In genomic region chr6:35328108-35328723, GRCh38 we compare ENCODE assay signal across 16 cellular contexts. TPM values are rescaled to one million over a fixed set of nuclear protein-coding genes. Genes with fewer than 3 reads are reported as not detected.
A peak's percentile ranks its signal among the peaks of the same experiment; 100 is the strongest.
DNase-seq lines count a peak whose midpoint lies in the region; ATAC-seq and TF ChIP-seq lines count a peak whose summit lies in the region.
"Had no signal": no experiment of that assay in that cellular context is flagged by ENCODE, and none has a peak within 500 bp of the region (broad histone marks: within the 10 kb centered on the region; RNA-seq: fewer than 3 reads in every experiment).

No MANE protein-coding gene starts in this region.

- H3K4me2 ChIP-seq in HCT116 (ENCODE audit: low read length), result no peak overlapping the region
- no peak overlapping the region for H3K4me2 ChIP-seq in osteoblast (ENCODE audit: insufficient read depth, low read length)

- peaks cover 35% of the 10 kb centered on the region for H3K36me3 Mint-ChIP-seq in activated T-helper 17 cell treated with anti-CD3 and anti-CD28 coated beads, Interleukin-2, amount 50 U/mL, for 72 hours (ENCODE audit: low read depth)
- H3K36me3 Mint-ChIP-seq in natural killer cell, result peaks cover 4% of the 10 kb centered on the region
- H3K36me3 Mint-ChIP-seq: mesothelial cell of epicardium had no signal

- DNase-seq in NCI-H2227 (lab: John Stamatoyannopoulos, UW; ENCODE audit: unreplicated experiment) (peak; percentile 16), NCI-H2227 treated with DMSO at 0.1 percent for 48 hours (lab: John Stamatoyannopoulos, UW) (no peak), HCT116 (ENCODE audit: low read depth, low spot score) (no peak), natural killer cell (no peak), MV-4-11 (lab: John Stamatoyannopoulos, UW) (no peak), osteoblast (ENCODE audit: insufficient read length, low spot score, missing footprints) (no peak), KG1 (lab: John Stamatoyannopoulos, UW) (no peak)

- CTCF ChIA-PET in HCT116 (lab: Charles Lee), result interaction anchor here (0.8 to 1.7 kb wide), 4 partner anchors 13 to 121 kb away, joined by 3 to 7 read pairs (median 4); partner anchors contain the start of gene DEF6

- H3K27ac ChIP-seq in HCT116 (ENCODE audit: low read depth, low read length), result no peak overlapping the region
- H3K27ac ChIP-seq in osteoblast (ENCODE audit: low read depth, low read length), result no peak overlapping the region
- H3K27ac ChIP-seq: body of pancreas, esophagus muscularis mucosa, heart left ventricle, SJCRH30, tibial nerve had no signal

- no peaks in the 10 kb centered on the region for H4K20me1 ChIP-seq in HCT116 (ENCODE audit: insufficient read depth)
- no peaks in the 10 kb centered on the region for H4K20me1 ChIP-seq in osteoblast (ENCODE audit: insufficient read depth, low read length)

- TF ChIP-seq CTCF in HCT116 (IDR thresholded peaks at IDR 0.05 in 2 of 3, conservative IDR thresholded peaks at IDR 0.05 in 1 of 3; ENCODE audit: borderline replicate concordance in 1 of 3, insufficient read depth in 1 of 3, low read depth in 2 of 3, low read length in 2 of 3), result no peak
- TF ChIP-seq CTCF in natural killer cell (IDR thresholded peaks at IDR 0.05), result no peak
- TF ChIP-seq CTCF in osteoblast (IDR thresholded peaks at IDR 0.05; ENCODE audit: extremely low read depth, low read depth, low read length), result no peak

- H3K27me3 Mint-ChIP-seq in activated T-helper 17 cell treated with anti-CD3 and anti-CD28 coated beads, Interleukin-2, amount 50 U/mL, for 72 hours, result no peaks in the 10 kb centered on the region
- H3K27me3 Mint-ChIP-seq in natural killer cell (ENCODE audit: low read depth in 2 of 2), result no peaks in the 10 kb centered on the region
- H3K27me3 Mint-ChIP-seq: IgD-negative memory B cell had no signal

- H2AFZ ChIP-seq in HCT116 (ENCODE audit: low read depth, low read length, poor library complexity, severe bottlenecking) (no peak overlapping the region), osteoblast (ENCODE audit: low read length) (no peak overlapping the region)

- H3K9me2 ChIP-seq in HCT116 (ENCODE audit: insufficient read depth), result no peaks in the 10 kb centered on the region

- peak overlapping the region; percentile 62 for H3K4me3 Mint-ChIP-seq in activated T-helper 17 cell treated with anti-CD3 and anti-CD28 coated beads, Interleukin-2, amount 50 U/mL, for 72 hours
- H3K4me3 Mint-ChIP-seq in natural killer cell, result no peak overlapping the region
- H3K4me3 Mint-ChIP-seq: mesothelial cell of epicardium had no signal

- H3K27me3 ChIP-seq in HCT116 (ENCODE audit: insufficient read depth, low read length) (no peaks in the 10 kb centered on the region), osteoblast (ENCODE audit: insufficient read depth, low read length) (no peaks in the 10 kb centered on the region)
- H3K27me3 ChIP-seq: body of pancreas, heart left ventricle, SJCRH30, tibial nerve had no signal

- H3K36me3 ChIP-seq in HCT116 (ENCODE audit: control insufficient read depth in 1 of 2, insufficient read depth in 2 of 2, low read length in 2 of 2) (no peaks in the 10 kb centered on the region), osteoblast (ENCODE audit: insufficient read depth, low read length) (no peaks in the 10 kb centered on the region)
- H3K36me3 ChIP-seq: esophagus muscularis mucosa, SJCRH30, tibial nerve had no signal

- H3K4me1 ChIP-seq in HCT116 (ENCODE audit: control insufficient read depth in 1 of 2, insufficient read depth in 2 of 2, low read length in 2 of 2) (peaks cover 4 to 22% of the 10 kb centered on the region in 2 experiments; a peak in 3 of 4 replicates), osteoblast (ENCODE audit: insufficient read depth, low read length) (no peaks in the 10 kb centered on the region)
- H3K4me1 ChIP-seq: body of pancreas, esophagus muscularis mucosa, SJCRH30, tibial nerve had no signal

- POLR2A ChIA-PET in HCT116 (lab: Charles Lee), result interaction anchor here (0.7 kb wide), 1 partner anchor 962 kb away, joined by 3 read pairs; no protein-coding TSS in a partner anchor

- RAD21 ChIA-PET in HCT116 (lab: Charles Lee; ENCODE audit: low non-redundant PET in 1 of 2, low total read pairs in 2 of 2, uncharacterized antibody in 2 of 2, unreplicated experiment in 2 of 2), result interaction anchor here in 1 of 2 experiments (1.3 kb wide), 1 partner anchor 121 kb away, joined by 4 read pairs; no protein-coding TSS in a partner anchor

- H3K9me3 Mint-ChIP-seq in activated T-helper 17 cell treated with anti-CD3 and anti-CD28 coated beads, Interleukin-2, amount 50 U/mL, for 72 hours, result no peaks in the 10 kb centered on the region
- peaks cover 0 to 3% of the 10 kb centered on the region in 2 donors for H3K9me3 Mint-ChIP-seq in natural killer cell
- H3K9me3 Mint-ChIP-seq: IgD-negative memory B cell had no signal

- no peak for TF ChIP-seq POLR2A in HCT116 (IDR thresholded peaks at IDR 0.05; ENCODE audit: borderline replicate concordance, extremely low read depth, insufficient read depth, insufficient read length)

- ATAC-seq in HCT116 (no peak), natural killer cell (no peak)
- ATAC-seq in activated T-helper 17 cell treated with anti-CD3 and anti-CD28 coated beads, Interleukin-2, amount 50 U/mL, for 72 hours (replicated peaks), result peak; percentile 47

- BruUV-seq in HCT116 (replicated peaks; lab: Mats Ljungman, UMichigan), result no TSS peak

- H3K79me2 ChIP-seq in HCT116 (ENCODE audit: insufficient read depth, low read length) (no peaks in the 10 kb centered on the region), osteoblast (ENCODE audit: insufficient read depth, low read length) (no peaks in the 10 kb centered on the region)

- no peak overlapping the region for H3K9ac ChIP-seq in HCT116 (ENCODE audit: low read length)

- H3K9me3 ChIP-seq in HCT116 (ENCODE audit: control insufficient read depth in 1 of 2, insufficient read depth in 1 of 2, low read depth in 1 of 2, low read length in 2 of 2) (no peaks in the 10 kb centered on the region), osteoblast (ENCODE audit: low read depth, low read length) (no peaks in the 10 kb centered on the region)
- H3K9me3 ChIP-seq: body of pancreas, Caco-2, esophagus muscularis mucosa, heart left ventricle, SJCRH30, tibial nerve had no signal

- peak overlapping the region; percentile 92 for H3K27ac Mint-ChIP-seq in activated T-helper 17 cell treated with anti-CD3 and anti-CD28 coated beads, Interleukin-2, amount 50 U/mL, for 72 hours
- peak overlapping the region; percentile 25 to 82 for H3K27ac Mint-ChIP-seq in natural killer cell
- H3K27ac Mint-ChIP-seq: mesothelial cell of epicardium had no signal

- peaks cover 22% of the 10 kb centered on the region for H3K4me1 Mint-ChIP-seq in activated T-helper 17 cell treated with anti-CD3 and anti-CD28 coated beads, Interleukin-2, amount 50 U/mL, for 72 hours
- H3K4me1 Mint-ChIP-seq in natural killer cell, result peaks cover 11% of the 10 kb centered on the region in 2 donors

- TF ChIP-seq RAD21 in HCT116 (IDR thresholded peaks at IDR 0.05; ENCODE audit: low read depth), result no peak

- intact Hi-C loops in HCT116 (cut with micrococcal nuclease), result no loop called here
- intact Hi-C loops in natural killer cell (cut with micrococcal nuclease), result no loop called here

- no peak overlapping the region for H3K4me3 ChIP-seq in HCT116 (replicated peaks in 1 of 2; ENCODE audit: low read depth in 1 of 2, low read length in 2 of 2)
- no peak overlapping the region for H3K4me3 ChIP-seq in osteoblast (ENCODE audit: insufficient read depth, low read length)
- H3K4me3 ChIP-seq: body of pancreas, esophagus muscularis mucosa, heart left ventricle, SJCRH30, tibial nerve had no signal

TF ChIP-seq in HCT116, 20 proteins besides CTCF, POLR2A, EP300 and RAD21:
- no peak for TF ChIP-seq EZH2phosphoT487 (IDR thresholded peaks at IDR 0.05; ENCODE audit: borderline replicate concordance)
- no peak for TF ChIP-seq SIN3A (IDR thresholded peaks at IDR 0.05; ENCODE audit: low read depth)
- peak; percentile 52; the same call in 1 of the 2 replicates for TF ChIP-seq CBX3 (IDR thresholded peaks at IDR 0.05; ENCODE audit: low read depth)
- TF ChIP-seq ATF3 (IDR thresholded peaks at IDR 0.05), result no peak
- no peak for TF ChIP-seq CEBPB (IDR thresholded peaks at IDR 0.05; ENCODE audit: low read depth)
- TF ChIP-seq TCF7L2 (IDR thresholded peaks at IDR 0.05; ENCODE audit: borderline replicate concordance, extremely low read depth, insufficient read depth, insufficient read length), result no peak

RNA-seq across cellular contexts. Expression of gene PPARD, which starts 14.1 kb away (rescaled TPM):
- 38.4 TPM for total RNA-seq in HCT116 (2021; ENCODE audit: unreplicated experiment)
- polyA plus RNA-seq in HCT116 (2012), result 49.8 and 55.1 TPM in 2 replicates
- 10 to 100 TPM; 21.0 to 27.9 TPM for total RNA-seq in activated T-helper 17 cell treated with anti-CD3 and anti-CD28 coated beads, Interleukin-2, amount 50 U/mL, for 72 hours
- 10 to 100 TPM; 14.4 to 20.4 (median 18.8) TPM for total RNA-seq in natural killer cell
- total RNA-seq in osteoblast, result 12.3 and 13.3 TPM in 2 replicates

RNA-seq across cellular contexts. Expression of gene DEF6, which starts 30.6 kb away (rescaled TPM):
- total RNA-seq in HCT116 (2021; ENCODE audit: unreplicated experiment), result 40.4 TPM
- polyA plus RNA-seq in HCT116 (2012), result 43.4 and 50.8 TPM in 2 replicates
- 100 to 1,000 TPM; 117 to 133 TPM for total RNA-seq in activated T-helper 17 cell treated with anti-CD3 and anti-CD28 coated beads, Interleukin-2, amount 50 U/mL, for 72 hours
- 100 to 1,000 TPM; 232 to 297 (median 241) TPM for total RNA-seq in natural killer cell
- 0.29 and 0.72 TPM in 2 replicates for total RNA-seq in osteoblast

Comparison
In these comparisons a context has a peak if more than half of its experiments do, and no peak if none do; other contexts are left out.
1. RNA of gene DEF6, which starts 30.6 kb away (total RNA-seq): 232 to 297 TPM in natural killer cell, 117 to 133 TPM in activated T-helper 17 cell treated with anti-CD3 and anti-CD28 coated beads, Interleukin-2, amount 50 U/mL, for 72 hours and 40.4 TPM in HCT116 (single experiment); 0.29 to 0.72 TPM in osteoblast; every median in the first group is over 10 times any median in the second.